1 cellular context compared by ENCODE assay signal in the genomic region with DNA sequence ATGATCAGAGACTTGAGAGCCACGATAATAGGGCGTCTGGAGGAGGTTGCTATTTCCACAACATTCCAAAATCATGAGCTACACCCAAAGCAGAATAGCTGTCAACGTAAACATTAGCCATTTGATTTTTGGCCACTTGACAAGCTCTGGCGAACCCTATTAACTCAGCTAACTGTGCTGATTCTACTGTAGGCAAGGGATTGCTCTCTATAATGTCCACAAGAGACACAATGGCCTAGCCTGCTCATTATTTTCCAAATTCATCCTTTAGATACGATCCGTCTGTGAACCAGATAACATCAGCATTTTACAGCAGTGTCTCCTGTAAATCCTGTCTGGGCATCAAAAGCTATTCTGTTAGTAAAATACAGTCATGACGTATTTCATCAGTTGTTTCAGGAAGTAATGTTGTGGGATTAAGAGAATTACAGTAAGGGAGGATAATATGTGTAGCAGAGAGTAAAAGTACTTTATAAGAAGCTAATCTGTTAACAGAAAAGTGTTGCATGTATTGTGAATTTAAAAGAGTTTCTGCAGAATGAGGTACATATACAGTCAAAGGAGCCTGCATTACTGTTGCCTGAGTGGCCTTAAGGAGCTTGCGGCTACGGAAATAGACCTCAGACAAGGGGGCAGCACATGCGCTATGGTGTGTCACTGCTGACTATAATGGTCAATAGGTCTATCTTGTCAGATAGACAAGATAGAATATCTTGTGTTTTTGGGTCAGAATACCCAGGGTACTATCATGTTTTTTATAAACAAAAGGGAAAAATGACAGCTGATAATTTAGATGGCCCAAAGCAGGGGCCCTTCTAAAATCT.
TF ChIP-seq lines count a peak whose summit lies in the region.

No MANE protein-coding gene starts in this region.

TF ChIP-seq in HEK293, 187 proteins besides CTCF, POLR2A, EP300 and RAD21 (continued from another document):
- TF ChIP-seq, protein P1, sequence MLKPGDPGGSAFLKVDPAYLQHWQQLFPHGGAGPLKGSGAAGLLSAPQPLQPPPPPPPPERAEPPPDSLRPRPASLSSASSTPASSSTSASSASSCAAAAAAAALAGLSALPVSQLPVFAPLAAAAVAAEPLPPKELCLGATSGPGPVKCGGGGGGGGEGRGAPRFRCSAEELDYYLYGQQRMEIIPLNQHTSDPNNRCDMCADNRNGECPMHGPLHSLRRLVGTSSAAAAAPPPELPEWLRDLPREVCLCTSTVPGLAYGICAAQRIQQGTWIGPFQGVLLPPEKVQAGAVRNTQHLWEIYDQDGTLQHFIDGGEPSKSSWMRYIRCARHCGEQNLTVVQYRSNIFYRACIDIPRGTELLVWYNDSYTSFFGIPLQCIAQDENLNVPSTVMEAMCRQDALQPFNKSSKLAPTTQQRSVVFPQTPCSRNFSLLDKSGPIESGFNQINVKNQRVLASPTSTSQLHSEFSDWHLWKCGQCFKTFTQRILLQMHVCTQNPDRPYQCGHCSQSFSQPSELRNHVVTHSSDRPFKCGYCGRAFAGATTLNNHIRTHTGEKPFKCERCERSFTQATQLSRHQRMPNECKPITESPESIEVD (tag by site-specific recombination; IDR thresholded peaks at IDR 0.05) = peak; percentile 88
- peak; percentile 80 for TF ChIP-seq ZEB2 (tag by site-specific recombination; IDR thresholded peaks at IDR 0.05)
- TF ChIP-seq, protein P2, sequence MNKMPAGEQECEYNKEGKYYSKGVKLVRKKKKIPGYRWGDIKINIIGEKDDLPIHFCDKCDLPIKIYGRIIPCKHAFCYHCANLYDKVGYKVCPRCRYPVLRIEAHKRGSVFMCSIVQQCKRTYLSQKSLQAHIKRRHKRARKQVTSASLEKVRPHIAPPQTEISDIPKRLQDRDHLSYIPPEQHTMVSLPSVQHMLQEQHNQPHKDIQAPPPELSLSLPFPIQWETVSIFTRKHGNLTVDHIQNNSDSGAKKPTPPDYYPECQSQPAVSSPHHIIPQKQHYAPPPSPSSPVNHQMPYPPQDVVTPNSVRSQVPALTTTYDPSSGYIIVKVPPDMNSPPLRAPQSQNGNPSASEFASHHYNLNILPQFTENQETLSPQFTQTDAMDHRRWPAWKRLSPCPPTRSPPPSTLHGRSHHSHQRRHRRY (tag by site-specific recombination; IDR thresholded peaks at IDR 0.05) = no peak
